In genomic region chr16:3645108-3645503, GRCh38 we compare ENCODE assay signal across 17 cellular contexts. TPM values are rescaled to one million over a fixed set of nuclear protein-coding genes. Genes with fewer than 3 reads are reported as not detected.
DNase-seq lines count a peak whose midpoint lies in the region; ATAC-seq and TF ChIP-seq lines count a peak whose summit lies in the region.
"Had no signal": no experiment of that assay in that cellular context is flagged by ENCODE, and none has a peak within 500 bp of the region (broad histone marks: within the 10 kb centered on the region; RNA-seq: fewer than 3 reads in every experiment).

No MANE protein-coding gene starts in this region.

- H3K4me3 ChIP-seq in heart left ventricle (no peak overlapping the region), endodermal cell (ENCODE audit: low read length) (no peak overlapping the region), neuronal stem cell (ENCODE audit: low read length in 2 of 2) (peak overlapping the region in 1 of 2 donors; percentile 19)
- H3K4me3 ChIP-seq: body of pancreas, upper lobe of left lung had no signal

- no peak overlapping the region for H3K4ac ChIP-seq in neuronal stem cell (ENCODE audit: low read length)

- TF ChIP-seq POLR2A in heart left ventricle (IDR thresholded peaks at IDR 0.05): no peak

- H2BK5ac ChIP-seq in neuronal stem cell (ENCODE audit: low read length): peak overlapping the region; percentile 83

- H3K36me3 ChIP-seq in heart left ventricle: peaks cover 0 to 31% (median under 1%) of the 10 kb centered on the region in 9 donors
- H3K36me3 ChIP-seq in endodermal cell (ENCODE audit: control insufficient read depth, insufficient read depth, low read length): peaks cover 12% of the 10 kb centered on the region
- H3K36me3 ChIP-seq in neuronal stem cell (replicated peaks in 1 of 2; ENCODE audit: control insufficient read depth in 2 of 2, insufficient read depth in 2 of 2, low read length in 2 of 2): peaks cover 4 to 11% of the 10 kb centered on the region in 2 donors

- H4K8ac ChIP-seq in neuronal stem cell (ENCODE audit: low read depth, low read length): no peak overlapping the region

- H3K36me3 Mint-ChIP-seq in endodermal cell (ENCODE audit: low read depth): peaks cover 14% of the 10 kb centered on the region

- H4K91ac ChIP-seq in neuronal stem cell (ENCODE audit: low read depth, low read length, poor library complexity): no peak overlapping the region

- H3K4me2 ChIP-seq in neuronal stem cell (ENCODE audit: insufficient read depth, low read length, poor library complexity, severe bottlenecking): peak overlapping the region; percentile 43

- H3K23ac ChIP-seq in neuronal stem cell (ENCODE audit: low read depth, low read length, poor library complexity): no peak overlapping the region

- H2AFZ ChIP-seq in neuronal stem cell (ENCODE audit: low read length): peak overlapping the region; percentile 90

- H3K9me3 ChIP-seq in heart left ventricle (no peaks in the 10 kb centered on the region), endodermal cell (ENCODE audit: control insufficient read depth, low read length) (no peaks in the 10 kb centered on the region), neuronal stem cell (replicated peaks in 1 of 2; ENCODE audit: control insufficient read depth in 2 of 2, insufficient read depth in 1 of 2, low read depth in 1 of 2, low read length in 2 of 2) (peaks cover 0 to 2% of the 10 kb centered on the region in 2 donors)
- H3K9me3 ChIP-seq: body of pancreas, upper lobe of left lung had no signal

- no peak overlapping the region for H3K4me3 Mint-ChIP-seq in endodermal cell
- H3K4me3 Mint-ChIP-seq: dendritic cell treated with granulocyte-macrophage colony-stimulating factor and Interleukin-4, amounts not matched to agents 40 ng/mL and 50 ng/mL, for 4 days had no signal

- DNase-seq in Right ventricle myocardium superior (peak; percentile 13), heart left ventricle (no peak), endodermal cell (no peak), neuronal stem cell (ENCODE audit: low spot score) (no peak), DMS53 treated with DMSO at 0.1 percent for 48 hours (lab: John Stamatoyannopoulos, UW; ENCODE audit: unreplicated experiment) (no peak), GM13976 (ENCODE audit: low spot score) (no peak), NCI-H748 treated with DMSO at 0.1 percent for 48 hours (lab: John Stamatoyannopoulos, UW) (no peak)
- DNase-seq: activated naive CD4-positive, alpha-beta T cell treated with anti-CD3 and anti-CD28 coated beads, Interleukin-2, amount 50 U/mL, for 16 hours; body of pancreas; mammary epithelial cell; NCI-H187; SHP77 treated with DMSO at 0.1 percent for 48 hours; T-helper 2 cell had no signal

- H3K79me1 ChIP-seq in neuronal stem cell (ENCODE audit: low read depth, low read length): no peaks in the 10 kb centered on the region

- peak overlapping the region; percentile 95 for H3K27ac Mint-ChIP-seq in endodermal cell
- H3K27ac Mint-ChIP-seq: dendritic cell treated with granulocyte-macrophage colony-stimulating factor and Interleukin-4, amounts not matched to agents 40 ng/mL and 50 ng/mL, for 4 days had no signal

- peak overlapping the region; percentile 95 for H3K18ac ChIP-seq in neuronal stem cell (ENCODE audit: low read length)

- TF ChIP-seq CTCF in heart left ventricle (IDR thresholded peaks at IDR 0.05): no peak
- TF ChIP-seq CTCF in endodermal cell (conservative IDR thresholded peaks at IDR 0.05): no peak
- TF ChIP-seq CTCF in GM13976 (IDR thresholded peaks at IDR 0.05; ENCODE audit: borderline replicate concordance, control extremely low read depth, extremely low read depth, insufficient read depth, missing control alignments): no peak

- H2BK15ac ChIP-seq in neuronal stem cell (ENCODE audit: low read length): peak overlapping the region; percentile 92

- no peak overlapping the region for H3K9ac ChIP-seq in endodermal cell (ENCODE audit: extremely low read depth, low read length, poor library complexity, severe bottlenecking)
- H3K9ac ChIP-seq in neuronal stem cell (ENCODE audit: low read depth, low read length, poor library complexity): no peak overlapping the region

- no peak overlapping the region for H3K27ac ChIP-seq in heart left ventricle
- H3K27ac ChIP-seq in endodermal cell (ENCODE audit: low read depth, low read length): peak overlapping the region; percentile 97
- H3K27ac ChIP-seq in neuronal stem cell (replicated peaks; ENCODE audit: low read length): peak overlapping the region; percentile 86
- H3K27ac ChIP-seq: upper lobe of left lung had no signal

- H3K14ac ChIP-seq in neuronal stem cell (ENCODE audit: low read length): no peak overlapping the region

- H3K27me3 ChIP-seq in heart left ventricle (no peaks in the 10 kb centered on the region), endodermal cell (ENCODE audit: control insufficient read depth, insufficient read depth, low read length, poor library complexity, severe bottlenecking) (no peaks in the 10 kb centered on the region), neuronal stem cell (ENCODE audit: control insufficient read depth in 3 of 3, insufficient read depth in 3 of 3, low read depth in 1 of 3, low read length in 3 of 3) (no peaks in the 10 kb centered on the region)
- H3K27me3 ChIP-seq: body of pancreas, upper lobe of left lung had no signal

- no peak overlapping the region for H2BK120ac ChIP-seq in neuronal stem cell (ENCODE audit: low read depth, low read length)

- H3K4me1 Mint-ChIP-seq in endodermal cell: peaks cover 19% of the 10 kb centered on the region

- in situ Hi-C loops in GM13976 (cut with MboI; ENCODE audit: low sequenced_read_pairs, unreplicated experiment): no loop called here

- H3K4me1 ChIP-seq in heart left ventricle (peaks cover 0 to 9% (median 0%) of the 10 kb centered on the region in 12 donors), endodermal cell (ENCODE audit: control insufficient read depth, insufficient read depth, low read length) (no peaks in the 10 kb centered on the region), neuronal stem cell (ENCODE audit: control insufficient read depth in 2 of 2, insufficient read depth in 1 of 2, low read depth in 1 of 2, low read length in 2 of 2) (peaks cover 16 to 20% of the 10 kb centered on the region in 2 donors)
- H3K4me1 ChIP-seq: upper lobe of left lung had no signal

- 73 to 89% (median 83%) methylated on average over 6 of the region's 6 CpGs for WGBS in heart left ventricle, 4 donors
- 63 to 77% methylated on average over 4 to 6 of the region's 6 CpGs for WGBS in endodermal cell (ENCODE audit: insufficient coverage in 1 of 2, insufficient read length in 1 of 2), 2 experiments
- no CpG with 5 or more reads among the region's 6 CpGs for WGBS in neuronal stem cell (ENCODE audit: extremely low coverage in 2 of 2, insufficient read length in 2 of 2, insufficient replicate concordance in 1 of 2), 2 donors

- no peaks in the 10 kb centered on the region for H3K27me3 Mint-ChIP-seq in endodermal cell (ENCODE audit: insufficient read depth)
- H3K27me3 Mint-ChIP-seq: dendritic cell treated with granulocyte-macrophage colony-stimulating factor and Interleukin-4, amounts not matched to agents 40 ng/mL and 50 ng/mL, for 4 days had no signal

- peak overlapping the region; percentile 82 for H2AK5ac ChIP-seq in neuronal stem cell (ENCODE audit: low read depth, low read length)

- ATAC-seq in Right ventricle myocardium superior (ENCODE audit: poor library complexity): no peak
- ATAC-seq in heart left ventricle: no peak
- no peak for ATAC-seq in HG02973 (IDR thresholded peaks at IDR 0.05; ENCODE audit: unreplicated experiment)
- ATAC-seq: activated CD4-positive, CD25-positive, alpha-beta regulatory T cell treated with anti-CD3 and anti-CD28 coated beads, Interleukin-2, amount 50 U/mL, for 24 hours had no signal

- H3K9me3 Mint-ChIP-seq in endodermal cell: no peaks in the 10 kb centered on the region
- H3K9me3 Mint-ChIP-seq: dendritic cell treated with granulocyte-macrophage colony-stimulating factor and Interleukin-4, amounts not matched to agents 40 ng/mL and 50 ng/mL, for 4 days had no signal

- H2BK12ac ChIP-seq in neuronal stem cell (ENCODE audit: low read length): no peak overlapping the region

- intact Hi-C loops in Right ventricle myocardium superior (cut with DNase I): no loop called here
- intact Hi-C loops in heart left ventricle (cut with DNase I): no loop called here

RNA-seq across cellular contexts. Expression of gene DNASE1, which starts 9.4 kb away (rescaled TPM):
- total RNA-seq in Right ventricle myocardium superior (8.1 TPM), heart left ventricle (1 to 10 TPM; 3.2 to 8.9 (median 5.6) TPM), endodermal cell (10 to 100 TPM; 31.2 to 32.2 TPM)
- 10 to 100 TPM in 1 of 2 donors, 1 to 10 TPM in 1; 6.0 to 10.2 TPM for polyA plus RNA-seq in heart left ventricle
- 20.6 TPM for polyA plus RNA-seq in endodermal cell (2013, experiment 1 of 2)
- polyA plus RNA-seq in endodermal cell (2013, experiment 2 of 2): 18.7 TPM
- polyA plus RNA-seq in neuronal stem cell (2013, experiment 1 of 2): 13.3 TPM
- 13.3 TPM for polyA plus RNA-seq in neuronal stem cell (2013, experiment 2 of 2)

RNA-seq across cellular contexts. Expression of gene SLX4, which starts 33.7 kb away (rescaled TPM):
- total RNA-seq in Right ventricle myocardium superior (3.2 TPM), heart left ventricle (1 to 10 TPM; 2.0 to 4.7 (median 3.2) TPM), endodermal cell (10 to 100 TPM; 11.0 to 15.9 TPM)
- 1 to 10 TPM; 2.3 to 3.1 TPM for polyA plus RNA-seq in heart left ventricle
- 11.0 TPM for polyA plus RNA-seq in endodermal cell (2013, experiment 1 of 2)
- 11.3 TPM for polyA plus RNA-seq in endodermal cell (2013, experiment 2 of 2)
- polyA plus RNA-seq in neuronal stem cell (2013, experiment 1 of 2): 5.9 TPM
- polyA plus RNA-seq in neuronal stem cell (2013, experiment 2 of 2): 5.9 TPM

Comparison
In these comparisons a context has a peak if more than half of its experiments do, and no peak if none do; other contexts are left out.
1. H3K27ac ChIP-seq: peak in endodermal cell (single experiment) and neuronal stem cell (single experiment); none in heart left ventricle (0 of 12).